ENCODE assay signal across 11 cellular contexts in the genomic region with DNA sequence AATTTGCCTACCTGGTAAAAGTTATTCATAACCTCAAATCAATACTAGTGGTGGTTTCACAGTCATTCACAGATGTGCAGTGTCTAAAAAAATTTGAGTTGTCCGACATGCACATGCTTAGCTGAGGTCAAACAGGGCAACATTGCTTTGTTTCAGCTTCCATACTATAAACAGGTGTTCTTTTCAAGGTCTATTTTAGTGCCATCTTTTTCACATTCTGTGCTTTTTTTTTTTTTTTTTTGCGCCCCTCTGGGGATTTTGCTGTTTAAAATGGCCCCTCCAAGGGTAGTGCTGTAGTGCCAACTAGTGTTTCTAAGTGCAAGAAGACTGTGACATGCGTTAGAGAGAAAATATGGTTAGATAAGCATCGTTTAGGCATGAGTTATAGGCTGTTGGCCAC. TPM values are rescaled to one million over a fixed set of nuclear protein-coding genes. Genes with fewer than 3 reads are reported as not detected.
DNase-seq lines count a peak whose midpoint lies in the region; ATAC-seq lines count a peak whose summit lies in the region.
"Had no signal": no experiment of that assay in that cellular context is flagged by ENCODE, and none has a peak within 500 bp of the region (broad histone marks: within the 10 kb centered on the region; RNA-seq: fewer than 3 reads in every experiment).

No MANE protein-coding gene starts in this region.

- H3K4me1 Mint-ChIP-seq in activated naive CD8-positive, alpha-beta T cell treated with anti-CD3 and anti-CD28 coated beads, Interleukin-2, amount 50 U/mL, for 24 hours, result peaks cover 19% of the 10 kb centered on the region
- peaks cover 27% of the 10 kb centered on the region for H3K4me1 Mint-ChIP-seq in activated naive CD8-positive, alpha-beta T cell treated with anti-CD3 and anti-CD28 coated beads for 36 hours
- H3K4me1 Mint-ChIP-seq in activated naive CD4-positive, alpha-beta T cell treated with anti-CD3 and anti-CD28 coated beads, Interleukin-2, amount 10 ng/mL, durations not matched to agents 7 days and 5 days, result peaks cover 5% of the 10 kb centered on the region

- no peak for DNase-seq in activated naive CD8-positive, alpha-beta T cell treated with anti-CD3 and anti-CD28 coated beads, Interleukin-2, amount 50 U/mL, for 24 hours
- DNase-seq in activated naive CD8-positive, alpha-beta T cell treated with anti-CD3 and anti-CD28 coated beads for 36 hours, result no peak
- DNase-seq in activated naive CD4-positive, alpha-beta T cell treated with anti-CD3 and anti-CD28 coated beads, Interleukin-2, amount 10 ng/mL, durations not matched to agents 7 days and 5 days, result no peak
- DNase-seq in head of caudate nucleus (no peak), GDM1 (lab: John Stamatoyannopoulos, UW) (no peak), HuH-7 (ENCODE audit: low spot score) (no peak)
- DNase-seq: activated CD8-positive, alpha-beta memory T cell treated with anti-CD3 and anti-CD28 coated beads for 24 hours; kidney glomerular epithelial cell; transverse colon had no signal

- intact Hi-C loops in head of caudate nucleus (cut with DNase I), result no loop called here

- no peaks in the 10 kb centered on the region for H3K9me3 Mint-ChIP-seq in activated naive CD8-positive, alpha-beta T cell treated with anti-CD3 and anti-CD28 coated beads, Interleukin-2, amount 50 U/mL, for 24 hours
- no peaks in the 10 kb centered on the region for H3K9me3 Mint-ChIP-seq in activated naive CD8-positive, alpha-beta T cell treated with anti-CD3 and anti-CD28 coated beads for 36 hours
- H3K9me3 Mint-ChIP-seq in activated naive CD4-positive, alpha-beta T cell treated with anti-CD3 and anti-CD28 coated beads, Interleukin-2, amount 10 ng/mL, durations not matched to agents 7 days and 5 days, result no peaks in the 10 kb centered on the region

- CTCF ChIA-PET in activated naive CD4-positive, alpha-beta T cell treated with anti-CD3 and anti-CD28 coated beads, Interleukin-2, amount 10 ng/mL, durations not matched to agents 7 days and 5 days (lab: Charles Lee), result no interaction called here

- H3K27me3 Mint-ChIP-seq in activated naive CD8-positive, alpha-beta T cell treated with anti-CD3 and anti-CD28 coated beads, Interleukin-2, amount 50 U/mL, for 24 hours, result no peaks in the 10 kb centered on the region
- no peaks in the 10 kb centered on the region for H3K27me3 Mint-ChIP-seq in activated naive CD8-positive, alpha-beta T cell treated with anti-CD3 and anti-CD28 coated beads for 36 hours
- no peaks in the 10 kb centered on the region for H3K27me3 Mint-ChIP-seq in activated naive CD4-positive, alpha-beta T cell treated with anti-CD3 and anti-CD28 coated beads, Interleukin-2, amount 10 ng/mL, durations not matched to agents 7 days and 5 days

- no peak overlapping the region for H3K4me3 Mint-ChIP-seq in activated naive CD8-positive, alpha-beta T cell treated with anti-CD3 and anti-CD28 coated beads, Interleukin-2, amount 50 U/mL, for 24 hours
- H3K4me3 Mint-ChIP-seq in activated naive CD8-positive, alpha-beta T cell treated with anti-CD3 and anti-CD28 coated beads for 36 hours, result no peak overlapping the region
- H3K4me3 Mint-ChIP-seq in activated naive CD4-positive, alpha-beta T cell treated with anti-CD3 and anti-CD28 coated beads, Interleukin-2, amount 10 ng/mL, durations not matched to agents 7 days and 5 days, result no peak overlapping the region

- peaks cover 33% of the 10 kb centered on the region for H3K36me3 Mint-ChIP-seq in activated naive CD8-positive, alpha-beta T cell treated with anti-CD3 and anti-CD28 coated beads, Interleukin-2, amount 50 U/mL, for 24 hours (ENCODE audit: low read depth)
- H3K36me3 Mint-ChIP-seq in activated naive CD8-positive, alpha-beta T cell treated with anti-CD3 and anti-CD28 coated beads for 36 hours, result peaks cover 19% of the 10 kb centered on the region
- peaks cover 33% of the 10 kb centered on the region for H3K36me3 Mint-ChIP-seq in activated naive CD4-positive, alpha-beta T cell treated with anti-CD3 and anti-CD28 coated beads, Interleukin-2, amount 10 ng/mL, durations not matched to agents 7 days and 5 days

- peak overlapping the region; percentile 34 for H3K27ac Mint-ChIP-seq in activated naive CD8-positive, alpha-beta T cell treated with anti-CD3 and anti-CD28 coated beads, Interleukin-2, amount 50 U/mL, for 24 hours
- H3K27ac Mint-ChIP-seq in activated naive CD8-positive, alpha-beta T cell treated with anti-CD3 and anti-CD28 coated beads for 36 hours, result no peak overlapping the region
- no peak overlapping the region for H3K27ac Mint-ChIP-seq in activated naive CD4-positive, alpha-beta T cell treated with anti-CD3 and anti-CD28 coated beads, Interleukin-2, amount 10 ng/mL, durations not matched to agents 7 days and 5 days

- no peak for ATAC-seq in activated naive CD8-positive, alpha-beta T cell treated with anti-CD3 and anti-CD28 coated beads, Interleukin-2, amount 50 U/mL, for 24 hours
- peak; percentile 92 for ATAC-seq in GM21825 (IDR thresholded peaks at IDR 0.05; ENCODE audit: unreplicated experiment)
- ATAC-seq in HG03354 (IDR thresholded peaks at IDR 0.05; ENCODE audit: poor library complexity, severe bottlenecking, unreplicated experiment), result peak; percentile 98

RNA-seq across cellular contexts. Expression of a gene that starts 14.5 kb away (rescaled TPM):
- total RNA-seq in activated naive CD8-positive, alpha-beta T cell treated with anti-CD3 and anti-CD28 coated beads for 36 hours, result 10 to 100 TPM; 62.3 to 69.6 TPM

RNA-seq across cellular contexts. Expression of a gene that starts 20.3 kb away (rescaled TPM):
- 10 to 100 TPM; 15.4 to 16.9 TPM for total RNA-seq in activated naive CD8-positive, alpha-beta T cell treated with anti-CD3 and anti-CD28 coated beads for 36 hours
